8 cellular contexts compared by ENCODE assay signal in genomic region chr13:80131204-80131603, GRCh38.
DNase-seq lines count a peak whose midpoint lies in the region; ATAC-seq and TF ChIP-seq lines count a peak whose summit lies in the region.

No MANE protein-coding gene starts in this region.

- H3K9ac ChIP-seq in ES-I3 (ENCODE audit: low read depth, low read length): peak overlapping the region; percentile 16; the same call in 1 of the 2 replicates

- H3K9me3 ChIP-seq in ES-I3 (ENCODE audit: control insufficient read depth, insufficient read depth, low read length): no peaks in the 10 kb centered on the region
- H3K9me3 ChIP-seq in WERI-Rb-1 (ENCODE audit: severe bottlenecking): no peaks in the 10 kb centered on the region
- H3K9me3 ChIP-seq in heart right ventricle: no peaks in the 10 kb centered on the region

- H3K4me1 ChIP-seq in ES-I3 (ENCODE audit: insufficient read depth, low read length) (peaks cover 32% of the 10 kb centered on the region), heart right ventricle (peaks cover 6 to 45% (median 39%) of the 10 kb centered on the region in 9 donors)

- H3K27me3 ChIP-seq in WERI-Rb-1 (ENCODE audit: insufficient read depth, low read depth, severe bottlenecking) (no peaks in the 10 kb centered on the region), heart right ventricle (no peaks in the 10 kb centered on the region)

- intact Hi-C loops in heart right ventricle (cut with DNase I): loop anchor here in 7 of 10 donors (1.0 to 10.0 kb wide), 9 partner anchors 82 to 449 kb away; partner anchors contain the start of gene SPRY2 (in 1 of the 7)

- DNase-seq in WERI-Rb-1 (peak; percentile 9), heart right ventricle (peak; percentile 84 to 89), putamen (ENCODE audit: low spot score) (peak; percentile 84), NCI-H146 treated with DMSO at 0.1 percent for 48 hours (lab: John Stamatoyannopoulos, UW; ENCODE audit: unreplicated experiment) (no peak)

- H3K27ac ChIP-seq in WERI-Rb-1: no peak overlapping the region
- H3K27ac ChIP-seq in heart right ventricle: peak overlapping the region in 9 of 10 donors; percentile 20 to 93 (median 86)

- no peak overlapping the region for H3K4me3 ChIP-seq in WERI-Rb-1 (ENCODE audit: low read depth, low read length)
- peak overlapping the region in 7 of 10 donors; percentile 2 to 46 (median 35) for H3K4me3 ChIP-seq in heart right ventricle

- H3K36me3 ChIP-seq in ES-I3 (ENCODE audit: insufficient read depth, low read length) (no peaks in the 10 kb centered on the region), WERI-Rb-1 (no peaks in the 10 kb centered on the region), heart right ventricle (no peaks in the 10 kb centered on the region)

- 3% methylated on average over 4 of the region's 4 CpGs for WGBS in heart right ventricle, 2 donors

- TF ChIP-seq CTCF in WERI-Rb-1 (IDR thresholded peaks at IDR 0.05; ENCODE audit: low read depth, low read length) (no peak), heart right ventricle (IDR thresholded peaks at IDR 0.05) (no peak)

- peak; percentile 45 to 74 (median 69) for ATAC-seq in heart right ventricle
- ATAC-seq in GM18873 (IDR thresholded peaks at IDR 0.05; ENCODE audit: low FRiP score, unreplicated experiment): no peak
- no peak for ATAC-seq in GM21619 (IDR thresholded peaks at IDR 0.05; ENCODE audit: unreplicated experiment)
- no peak for ATAC-seq in HG02571 (IDR thresholded peaks at IDR 0.05; ENCODE audit: unreplicated experiment)

Comparison
In these comparisons a context has a peak if more than half of its experiments do, and no peak if none do; other contexts are left out.
1. ATAC-seq: peak in heart right ventricle (8 of 8); none in GM18873 (single experiment), GM21619 (single experiment) and HG02571 (single experiment).